In genomic region chr4:9841072-9841471, GRCh38 we compare ENCODE assay signal across 10 cellular contexts. TPM values are rescaled to one million over a fixed set of nuclear protein-coding genes. Genes with fewer than 3 reads are reported as not detected.
"Had no signal": no experiment of that assay in that cellular context is flagged by ENCODE, and none has a peak within 500 bp of the region (broad histone marks: within the 10 kb centered on the region; RNA-seq: fewer than 3 reads in every experiment).

No MANE protein-coding gene starts in this region.

- H3K4me3 ChIP-seq: K562 had no signal

- DNase-seq: GOT3, H9, HCEC 1CT, HFFc6, IMR-90, KG1 had no signal

- FAIRE-seq: HTR-8/SVneo, K562 had no signal

RNA-seq across cellular contexts. Expression of gene DRD5, which starts 59.6 kb away (rescaled TPM):
- total RNA-seq: H4, H9, HFFc6, HT-29, IMR-90, K562 had no signal
- polyA plus RNA-seq: IMR-90, K562 had no signal
